Comparison of ENCODE assay signal across 1 cellular context in the genomic region with DNA sequence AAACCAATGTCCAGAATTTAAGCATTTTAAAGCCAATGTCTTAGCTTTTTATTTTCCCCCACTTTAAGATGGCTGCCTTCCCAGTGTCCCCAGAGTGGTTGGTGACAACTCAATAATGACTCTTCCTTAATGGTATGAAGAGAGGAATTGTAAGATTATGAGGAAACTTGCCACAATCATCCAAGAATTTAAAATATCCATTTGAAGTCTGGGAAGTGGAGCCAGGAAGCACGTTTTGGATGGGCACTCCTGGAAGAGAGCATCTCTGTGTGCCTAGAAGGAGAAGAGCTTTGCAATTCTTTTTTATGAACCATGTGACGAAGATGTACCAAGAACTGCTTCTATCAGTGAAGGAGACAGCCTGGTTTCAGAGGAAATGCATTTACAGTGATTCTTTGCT.
TF ChIP-seq lines count a peak whose summit lies in the region.

No MANE protein-coding gene starts in this region.

TF ChIP-seq in IMR-90, 13 proteins besides CTCF, POLR2A, EP300 and RAD21:
- TF ChIP-seq RFX5 (IDR thresholded peaks at IDR 0.05; ENCODE audit: low read depth, low read length): no peak
- peak; percentile 31; the same call in 1 of the 2 replicates for TF ChIP-seq BHLHE40 (IDR thresholded peaks at IDR 0.05; ENCODE audit: low read depth, low read length)
